ENCODE assay signal across 9 cellular contexts in the genomic region with DNA sequence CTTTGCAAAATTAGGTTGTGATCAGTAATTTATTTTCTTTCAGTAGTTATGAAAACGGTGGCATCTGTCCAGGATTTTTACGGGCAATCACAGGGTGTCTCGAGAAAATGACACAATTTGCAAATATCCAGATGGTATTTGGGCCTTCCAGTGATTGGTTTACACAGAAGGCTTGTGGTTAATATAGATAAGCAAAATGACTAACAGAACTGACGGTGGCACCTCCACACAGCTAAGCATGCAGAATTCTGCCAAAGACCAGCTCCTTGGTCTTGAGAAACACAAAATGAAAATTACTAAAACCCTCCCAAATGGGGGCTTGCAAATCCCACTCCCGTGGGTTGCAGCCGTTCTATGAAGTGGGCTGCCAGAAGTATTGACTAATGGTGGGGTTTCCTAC. TPM values are rescaled to one million over a fixed set of nuclear protein-coding genes. Genes with fewer than 3 reads are reported as not detected.
A peak's percentile ranks its signal among the peaks of the same experiment; 100 is the strongest.
DNase-seq lines count a peak whose midpoint lies in the region; ATAC-seq and TF ChIP-seq lines count a peak whose summit lies in the region.
"Had no signal": no experiment of that assay in that cellular context is flagged by ENCODE, and none has a peak within 500 bp of the region (broad histone marks: within the 10 kb centered on the region; RNA-seq: fewer than 3 reads in every experiment).

No MANE protein-coding gene starts in this region.

- intact Hi-C loops in CD4-positive, alpha-beta T cell (cut with DNase I, micrococcal nuclease), result no loop called here
- intact Hi-C loops in lower lobe of right lung (cut with DNase I), result no loop called here
- intact Hi-C loops in tibial artery (cut with DNase I; ENCODE audit: low total_unique reads), result no loop called here

- POLR2A ChIA-PET in CD4-positive, alpha-beta T cell (lab: Charles Lee), result interaction anchor here (7.6 kb wide), 1 partner anchor 13 kb away, joined by 251 read pairs; no protein-coding TSS in a partner anchor

- ATAC-seq in CD4-positive, alpha-beta T cell (ENCODE audit: poor library complexity), result no peak
- ATAC-seq in lower lobe of right lung, result peak in 1 of 2 donors; percentile 38
- ATAC-seq in GM21515 (IDR thresholded peaks at IDR 0.05; ENCODE audit: unreplicated experiment), result no peak

- TF ChIP-seq CTCF in CD4-positive, alpha-beta T cell (IDR thresholded peaks at IDR 0.05), result no peak
- TF ChIP-seq CTCF in lower lobe of right lung (IDR thresholded peaks at IDR 0.05), result no peak
- TF ChIP-seq CTCF in tibial artery (IDR thresholded peaks at IDR 0.05), result no peak

- no peak overlapping the region for H3K9ac ChIP-seq in adipocyte (ENCODE audit: low read length)

- peaks cover 85% of the 10 kb centered on the region for H3K4me1 Mint-ChIP-seq in CD4-positive, alpha-beta T cell (ENCODE audit: low read depth)
- H3K4me1 Mint-ChIP-seq in IgD-negative memory B cell, result peaks cover 36 to 46% (median 45%) of the 10 kb centered on the region in 3 donors

- peaks cover 50% of the 10 kb centered on the region for H3K36me3 Mint-ChIP-seq in CD4-positive, alpha-beta T cell (ENCODE audit: low read depth)
- peaks cover 2% of the 10 kb centered on the region for H3K36me3 Mint-ChIP-seq in IgD-negative memory B cell

- H3K4me3 ChIP-seq in adipocyte (ENCODE audit: low read length) (no peak overlapping the region), lower lobe of right lung (no peak overlapping the region), tibial artery (no peak overlapping the region)
- H3K4me3 ChIP-seq: thoracic aorta had no signal

- H3K27me3 Mint-ChIP-seq in CD4-positive, alpha-beta T cell, result no peaks in the 10 kb centered on the region
- H3K27me3 Mint-ChIP-seq in IgD-negative memory B cell, result no peaks in the 10 kb centered on the region

- H3K4me1 ChIP-seq in adipocyte (ENCODE audit: control insufficient read depth, insufficient read depth, low read length), result peaks cover 27% of the 10 kb centered on the region
- peaks cover 84% of the 10 kb centered on the region for H3K4me1 ChIP-seq in lower lobe of right lung
- peaks cover 0 to 20% (median 11%) of the 10 kb centered on the region in 4 donors for H3K4me1 ChIP-seq in tibial artery

- H3K36me3 ChIP-seq in adipocyte (ENCODE audit: control insufficient read depth, insufficient read depth, low read length, severe bottlenecking), result no peaks in the 10 kb centered on the region
- H3K36me3 ChIP-seq in lower lobe of right lung, result no peaks in the 10 kb centered on the region
- H3K36me3 ChIP-seq in tibial artery, result no peaks in the 10 kb centered on the region
- H3K36me3 ChIP-seq: thoracic aorta had no signal

- CTCF ChIA-PET in CD4-positive, alpha-beta T cell (lab: Charles Lee), result interaction anchor here (1.2 kb wide), 1 partner anchor 38 kb away, joined by 3 read pairs; no protein-coding TSS in a partner anchor

- no peaks in the 10 kb centered on the region for H3K9me3 Mint-ChIP-seq in CD4-positive, alpha-beta T cell
- H3K9me3 Mint-ChIP-seq in IgD-negative memory B cell, result no peaks in the 10 kb centered on the region

- no peaks in the 10 kb centered on the region for H3K9me3 ChIP-seq in CD4-positive, alpha-beta T cell (ENCODE audit: control insufficient read depth, low read length)
- no peaks in the 10 kb centered on the region for H3K9me3 ChIP-seq in adipocyte (ENCODE audit: control insufficient read depth, low read length)
- H3K9me3 ChIP-seq in lower lobe of right lung, result no peaks in the 10 kb centered on the region
- no peaks in the 10 kb centered on the region for H3K9me3 ChIP-seq in tibial artery
- H3K9me3 ChIP-seq: thoracic aorta had no signal

- H3K27me3 ChIP-seq in CD4-positive, alpha-beta T cell (ENCODE audit: control insufficient read depth, insufficient read depth, low read length), result no peaks in the 10 kb centered on the region
- H3K27me3 ChIP-seq in adipocyte (replicated peaks; ENCODE audit: control insufficient read depth, insufficient read depth, low read length) (no peaks in the 10 kb centered on the region), lower lobe of right lung (ENCODE audit: low read depth) (no peaks in the 10 kb centered on the region), tibial artery (no peaks in the 10 kb centered on the region)

- no peak for DNase-seq in CD4-positive, alpha-beta T cell
- peak; percentile 39 for DNase-seq in adipocyte (ENCODE audit: low read depth)
- no peak for DNase-seq in lower lobe of right lung
- no peak for DNase-seq in stimulated activated CD8-positive, alpha-beta memory T cell treated with anti-CD3 and anti-CD28 coated beads, Interleukin-4, amount 100 ng/mL, for 48 hours
- no peak for DNase-seq in tibial artery
- no peak for DNase-seq in NCI-H187 (lab: John Stamatoyannopoulos, UW)

- H3K27ac ChIP-seq in CD4-positive, alpha-beta T cell (ENCODE audit: low read depth, low read length), result peak overlapping the region; percentile 6
- H3K27ac ChIP-seq in lower lobe of right lung (peak overlapping the region; percentile 65), tibial artery (no peak overlapping the region)
- H3K27ac ChIP-seq: thoracic aorta had no signal

- peak overlapping the region; percentile 89 for H3K27ac Mint-ChIP-seq in CD4-positive, alpha-beta T cell
- H3K27ac Mint-ChIP-seq in IgD-negative memory B cell, result peak overlapping the region in 2 of 3 donors; percentile 9 to 58

- H3K4me3 Mint-ChIP-seq in CD4-positive, alpha-beta T cell, result peak overlapping the region; percentile 95
- peak overlapping the region in 3 of 4 donors; percentile 10 to 52 (median 39) for H3K4me3 Mint-ChIP-seq in IgD-negative memory B cell

RNA-seq across cellular contexts. Expression of gene ARHGEF3, which starts 5.5 kb away (rescaled TPM):
- 10 to 100 TPM; 46.4 to 46.6 TPM for total RNA-seq in CD4-positive, alpha-beta T cell
- polyA plus RNA-seq in IgD-negative memory B cell, result 39.1 TPM
- 48.0 TPM for total RNA-seq in lower lobe of right lung

Comparison
In these comparisons a context has a peak if more than half of its experiments do, and no peak if none do; other contexts are left out.
1. H3K27ac ChIP-seq: peak in CD4-positive, alpha-beta T cell (single experiment) and lower lobe of right lung (single experiment); none in tibial artery (0 of 2).